ENCODE assay signal across 9 cellular contexts in genomic region chr14:65156568-65157366, GRCh38.
A peak's percentile ranks its signal among the peaks of the same experiment; 100 is the strongest.
DNase-seq lines count a peak whose midpoint lies in the region; ATAC-seq and TF ChIP-seq lines count a peak whose summit lies in the region.
"Had no signal": no experiment of that assay in that cellular context is flagged by ENCODE, and none has a peak within 500 bp of the region (broad histone marks: within the 10 kb centered on the region; RNA-seq: fewer than 3 reads in every experiment).

No MANE protein-coding gene starts in this region.

- TF ChIP-seq CTCF in cardiac fibroblast (IDR thresholded peaks at IDR 0.05; ENCODE audit: low read depth, low read length) = no peak
- TF ChIP-seq CTCF in nephron progenitor cell (IDR thresholded peaks at IDR 0.05) = no peak

- no peak overlapping the region for H3K27ac ChIP-seq in caudate nucleus (ENCODE audit: low read depth, low read length)
- H3K27ac ChIP-seq: VCaP had no signal

- H3K4me3 ChIP-seq in cardiac fibroblast (replicated peaks in 1 of 2; ENCODE audit: low read depth in 2 of 2, low read length in 2 of 2) = peak overlapping the region in 1 of 2 donors; percentile 9

- DNase-seq in cardiac fibroblast (ENCODE audit: low read depth in 2 of 2) (peak; percentile 91 to 94), nephron progenitor cell (peak; percentile 26), NCI-H1105 treated with DMSO at 0.1 percent for 48 hours (lab: John Stamatoyannopoulos, UW) (no peak), caudate nucleus (lab: John Stamatoyannopoulos, UW) (no peak), NCI-H524 (lab: John Stamatoyannopoulos, UW) (no peak), NCI-H1417 (lab: John Stamatoyannopoulos, UW) (no peak)

- H3K27ac Mint-ChIP-seq in nephron progenitor cell = peak overlapping the region; percentile 88

- H3K9me3 Mint-ChIP-seq in nephron progenitor cell = peaks cover 5% of the 10 kb centered on the region

- H3K27me3 Mint-ChIP-seq in nephron progenitor cell (ENCODE audit: low read depth, poor library complexity) = peaks cover 21% of the 10 kb centered on the region

- ATAC-seq in GM19438 (IDR thresholded peaks at IDR 0.05; ENCODE audit: low read depth, unreplicated experiment) (peak; percentile 73), HG03432 (IDR thresholded peaks at IDR 0.05; ENCODE audit: unreplicated experiment) (peak; percentile 78)

- H3K36me3 Mint-ChIP-seq in nephron progenitor cell (ENCODE audit: low read depth) = no peaks in the 10 kb centered on the region

- no peak overlapping the region for H3K4me3 Mint-ChIP-seq in nephron progenitor cell

- peaks cover 25% of the 10 kb centered on the region for H3K4me1 Mint-ChIP-seq in nephron progenitor cell

Comparison
In these comparisons a context has a peak if more than half of its experiments do, and no peak if none do; other contexts are left out.
1. DNase-seq: peak in cardiac fibroblast (2 of 2) and nephron progenitor cell (single experiment); none in NCI-H1105 treated with DMSO at 0.1 percent for 48 hours (single experiment), caudate nucleus (0 of 61), NCI-H524 (0 of 2) and NCI-H1417 (0 of 3).